8 cellular contexts compared by ENCODE assay signal in genomic region chr14:105525861-105526780, GRCh38. TPM values are rescaled to one million over a fixed set of nuclear protein-coding genes. Genes with fewer than 3 reads are reported as not detected.
A peak's percentile ranks its signal among the peaks of the same experiment; 100 is the strongest.
DNase-seq lines count a peak whose midpoint lies in the region; ATAC-seq and TF ChIP-seq lines count a peak whose summit lies in the region.

TSS of gene TMEM121 (plus strand) at chr14:105526583. CDS start at chr14:105528835, 2,252 bp downstream.

- H3K36me3 ChIP-seq in Peyer's patch, result no peaks in the 10 kb centered on the region

- TF ChIP-seq POLR2A in Peyer's patch (IDR thresholded peaks at IDR 0.05), result no peak

- peaks cover 24% of the 10 kb centered on the region for H3K36me3 Mint-ChIP-seq in stimulated activated effector memory CD8-positive, alpha-beta T cell treated with anti-CD3 and anti-CD28 coated beads, Interleukin-12 subunit alpha, Interleukin-12 subunit beta, amount 100 ng/mL, for 72 hours

- DNase-seq in GM10266 (ENCODE audit: extremely low spot score) (peak; percentile 84), Peyer's patch (no peak), left lobe of liver (ENCODE audit: low spot score) (no peak), COLO829 (ENCODE audit: low spot score) (no peak), OCI-M2 (lab: John Stamatoyannopoulos, UW; ENCODE audit: unreplicated experiment) (no peak)
- DNase-seq in central memory CD4-positive, alpha-beta T cell, result peak; percentile 28
- no peak for DNase-seq in stimulated activated effector memory CD8-positive, alpha-beta T cell treated with anti-CD3 and anti-CD28 coated beads, Interleukin-12 subunit alpha, Interleukin-12 subunit beta, amount 100 ng/mL, for 72 hours (ENCODE audit: low spot score in 2 of 2)
- no peak for DNase-seq in NK-92 treated with Interleukin-12 subunit alpha and Interleukin-12 subunit beta, amount 100 ng/mL, for 24 hours (lab: John Stamatoyannopoulos, UW)

- peaks cover 0 to 35% (median 30%) of the 10 kb centered on the region in 4 donors for H3K4me1 ChIP-seq in Peyer's patch

- peak within 1 kb of the TSS; percentile 77 for H3K4me3 Mint-ChIP-seq in stimulated activated effector memory CD8-positive, alpha-beta T cell treated with anti-CD3 and anti-CD28 coated beads, Interleukin-12 subunit alpha, Interleukin-12 subunit beta, amount 100 ng/mL, for 72 hours

- peaks cover 0 to 12% of the 10 kb centered on the region in 2 donors for H3K27me3 ChIP-seq in Peyer's patch

- peaks cover 19% of the 10 kb centered on the region for H3K4me1 Mint-ChIP-seq in stimulated activated effector memory CD8-positive, alpha-beta T cell treated with anti-CD3 and anti-CD28 coated beads, Interleukin-12 subunit alpha, Interleukin-12 subunit beta, amount 100 ng/mL, for 72 hours

- TF ChIP-seq CTCF in GM10266 (IDR thresholded peaks at IDR 0.05; ENCODE audit: control insufficient read depth, insufficient read depth, low read depth, missing control alignments) (no peak), Peyer's patch (IDR thresholded peaks at IDR 0.05) (no peak)

- no peaks in the 10 kb centered on the region for H3K9me3 Mint-ChIP-seq in stimulated activated effector memory CD8-positive, alpha-beta T cell treated with anti-CD3 and anti-CD28 coated beads, Interleukin-12 subunit alpha, Interleukin-12 subunit beta, amount 100 ng/mL, for 72 hours

- peak within 1 kb of the TSS; percentile 87 for H3K27ac Mint-ChIP-seq in stimulated activated effector memory CD8-positive, alpha-beta T cell treated with anti-CD3 and anti-CD28 coated beads, Interleukin-12 subunit alpha, Interleukin-12 subunit beta, amount 100 ng/mL, for 72 hours

- H3K4me3 ChIP-seq in Peyer's patch, result peak within 1 kb of the TSS; percentile 22 to 67 (median 58)

- peak; percentile 11 for ATAC-seq in left lobe of liver
- ATAC-seq in stimulated activated effector memory CD8-positive, alpha-beta T cell treated with anti-CD3 and anti-CD28 coated beads, Interleukin-12 subunit alpha, Interleukin-12 subunit beta, amount 100 ng/mL, for 72 hours, result peak; percentile 31

- H3K9me3 ChIP-seq in Peyer's patch, result no peaks in the 10 kb centered on the region

- H3K27ac ChIP-seq in Peyer's patch, result peak within 1 kb of the TSS in 2 of 4 donors; percentile 17 to 22

RNA-seq across cellular contexts. Expression of gene TMEM121, which starts in this region (rescaled TPM):
- total RNA-seq in Peyer's patch (1 to 10 TPM in 2 of 4 donors, under 1 TPM in 1, not detected in 1; 0.94 to 2.5 (median 1.1) TPM), left lobe of liver (4.4 TPM)

Comparison
In these comparisons a context has a peak if more than half of its experiments do, and no peak if none do; other contexts are left out.
1. DNase-seq: peak in GM10266 (single experiment) and central memory CD4-positive, alpha-beta T cell (single experiment); none in Peyer's patch (0 of 3), left lobe of liver (single experiment), stimulated activated effector memory CD8-positive, alpha-beta T cell treated with anti-CD3 and anti-CD28 coated beads, Interleukin-12 subunit alpha, Interleukin-12 subunit beta, amount 100 ng/mL, for 72 hours (0 of 2), NK-92 treated with Interleukin-12 subunit alpha and Interleukin-12 subunit beta, amount 100 ng/mL, for 24 hours (single experiment), COLO829 (single experiment) and OCI-M2 (single experiment).